In the genomic region with DNA sequence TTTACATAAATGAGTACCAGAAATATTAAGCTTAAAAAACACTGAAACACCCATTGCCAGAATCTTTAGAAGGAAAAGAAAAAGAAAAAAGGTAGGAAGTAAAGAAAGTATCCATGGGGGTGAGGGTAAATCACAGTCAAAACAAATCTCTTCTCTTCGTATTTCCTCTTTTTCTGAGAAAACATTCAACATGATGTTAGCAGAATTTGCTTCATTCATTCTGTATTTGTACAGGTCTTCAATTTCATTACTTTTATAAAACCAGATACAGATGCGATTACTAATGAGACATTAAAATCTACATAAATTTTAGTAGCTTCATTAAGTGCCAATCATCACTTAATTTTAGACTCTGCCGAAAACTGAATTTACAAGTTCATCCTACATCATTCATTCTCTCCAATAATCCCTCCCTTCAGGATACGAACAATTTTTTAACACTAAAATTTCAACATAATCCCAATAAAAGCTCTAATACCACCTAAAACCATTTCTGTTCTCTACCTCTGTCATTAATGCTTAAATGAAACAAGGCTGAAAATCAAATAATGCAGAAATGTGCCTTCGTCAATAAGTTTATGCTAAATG, we compare ENCODE assay signal across 8 cellular contexts. TPM values are rescaled to one million over a fixed set of nuclear protein-coding genes. Genes with fewer than 3 reads are reported as not detected.
DNase-seq lines count a peak whose midpoint lies in the region; ATAC-seq, FAIRE-seq and TF ChIP-seq lines count a peak whose summit lies in the region.

No MANE protein-coding gene starts in this region.

- POLR2A ChIA-PET in endothelial cell of umbilical vein (lab: Charles Lee), result no interaction called here

- no peaks in the 10 kb centered on the region for H3K27me3 Mint-ChIP-seq in T-helper 2 cell treated with Interferon-gamma antibody and Interleukin-4, amounts not matched to agents 5 μg/mL and 100 μg/mL, for 36 hours (ENCODE audit: low read depth)

- no peak for TF ChIP-seq POLR2A in endothelial cell of umbilical vein (IDR thresholded peaks at IDR 0.05; ENCODE audit: low read depth, low read length)

- peak overlapping the region; percentile 99 for H3K4me2 ChIP-seq in OCI-LY1 (ENCODE audit: low read length)
- peak overlapping the region; percentile 95 for H3K4me2 ChIP-seq in endothelial cell of umbilical vein (ENCODE audit: insufficient read depth, low read length)

- H3K9me1 ChIP-seq in endothelial cell of umbilical vein (replicated peaks; ENCODE audit: control insufficient read depth, extremely low read depth, insufficient read depth, low read length), result no peaks in the 10 kb centered on the region

- no peaks in the 10 kb centered on the region for H3K9me3 Mint-ChIP-seq in T-helper 2 cell treated with Interferon-gamma antibody and Interleukin-4, amounts not matched to agents 5 μg/mL and 100 μg/mL, for 36 hours
- H3K9me3 Mint-ChIP-seq in stimulated activated effector memory CD8-positive, alpha-beta T cell treated with anti-CD3 and anti-CD28 coated beads, Interleukin-12 subunit alpha, Interleukin-12 subunit beta, amount 100 ng/mL, for 72 hours, result no peaks in the 10 kb centered on the region

- H3K4me3 ChIP-seq in OCI-LY1 (ENCODE audit: low read depth, low read length, poor library complexity, severe bottlenecking) (peak overlapping the region; percentile 83), endothelial cell of umbilical vein (replicated peaks in 1 of 3; ENCODE audit: insufficient read depth in 1 of 3, low read depth in 1 of 3, low read length in 3 of 3) (peak overlapping the region in 1 of 3 experiments; percentile 33)

- no peaks in the 10 kb centered on the region for H3F3A ChIP-seq in OCI-LY1 (ENCODE audit: insufficient read depth, low read length)

- peaks cover 63% of the 10 kb centered on the region for H3K4me1 Mint-ChIP-seq in T-helper 2 cell treated with Interferon-gamma antibody and Interleukin-4, amounts not matched to agents 5 μg/mL and 100 μg/mL, for 36 hours (ENCODE audit: low read depth)
- H3K4me1 Mint-ChIP-seq in stimulated activated effector memory CD8-positive, alpha-beta T cell treated with anti-CD3 and anti-CD28 coated beads, Interleukin-12 subunit alpha, Interleukin-12 subunit beta, amount 100 ng/mL, for 72 hours, result peaks cover 55% of the 10 kb centered on the region

- DNase-seq in T-helper 2 cell treated with Interferon-gamma antibody and Interleukin-4, amounts not matched to agents 5 μg/mL and 100 μg/mL, for 36 hours (ENCODE audit: low spot score), result no peak
- DNase-seq in T-helper 2 cell (no peak), endothelial cell of umbilical vein (ENCODE audit: low read depth, low spot score) (peak; percentile 13), NCI-H146 treated with DMSO at 0.1 percent for 48 hours (lab: John Stamatoyannopoulos, UW; ENCODE audit: unreplicated experiment) (no peak), NCI-H774 (lab: John Stamatoyannopoulos, UW) (no peak)
- DNase-seq in stimulated activated effector memory CD8-positive, alpha-beta T cell treated with anti-CD3 and anti-CD28 coated beads, Interleukin-12 subunit alpha, Interleukin-12 subunit beta, amount 100 ng/mL, for 72 hours (ENCODE audit: low spot score in 2 of 2), result no peak

- FAIRE-seq in endothelial cell of umbilical vein (lab: Jason Lieb, UNC), result no peak

- peaks cover 100% of the 10 kb centered on the region for H3K79me2 ChIP-seq in OCI-LY1 (ENCODE audit: insufficient read depth, low read length)
- peaks cover 92% of the 10 kb centered on the region for H3K79me2 ChIP-seq in endothelial cell of umbilical vein (ENCODE audit: control insufficient read depth, insufficient read depth, low read length)

- H2AFZ ChIP-seq in OCI-LY1 (ENCODE audit: low read length), result no peak overlapping the region
- no peak overlapping the region for H2AFZ ChIP-seq in endothelial cell of umbilical vein (ENCODE audit: low read depth, low read length)

- H3K9me2 ChIP-seq in OCI-LY1 (ENCODE audit: low read depth, low read length), result no peaks in the 10 kb centered on the region

- H3K27ac Mint-ChIP-seq in T-helper 2 cell treated with Interferon-gamma antibody and Interleukin-4, amounts not matched to agents 5 μg/mL and 100 μg/mL, for 36 hours, result no peak overlapping the region
- no peak overlapping the region for H3K27ac Mint-ChIP-seq in stimulated activated effector memory CD8-positive, alpha-beta T cell treated with anti-CD3 and anti-CD28 coated beads, Interleukin-12 subunit alpha, Interleukin-12 subunit beta, amount 100 ng/mL, for 72 hours

- ATAC-seq in stimulated activated effector memory CD8-positive, alpha-beta T cell treated with anti-CD3 and anti-CD28 coated beads, Interleukin-12 subunit alpha, Interleukin-12 subunit beta, amount 100 ng/mL, for 72 hours, result no peak
- ATAC-seq in GM21786 (IDR thresholded peaks at IDR 0.05; ENCODE audit: unreplicated experiment), result no peak

- H3K4me3 Mint-ChIP-seq in T-helper 2 cell treated with Interferon-gamma antibody and Interleukin-4, amounts not matched to agents 5 μg/mL and 100 μg/mL, for 36 hours, result peak overlapping the region; percentile 71
- H3K4me3 Mint-ChIP-seq in stimulated activated effector memory CD8-positive, alpha-beta T cell treated with anti-CD3 and anti-CD28 coated beads, Interleukin-12 subunit alpha, Interleukin-12 subunit beta, amount 100 ng/mL, for 72 hours, result peak overlapping the region; percentile 83

- H3K4me1 ChIP-seq in OCI-LY1 (ENCODE audit: insufficient read depth, low read length, severe bottlenecking) (peaks cover 75% of the 10 kb centered on the region), endothelial cell of umbilical vein (ENCODE audit: control insufficient read depth, extremely low read depth, insufficient read depth, low read length) (peaks cover 53% of the 10 kb centered on the region)

- TF ChIP-seq CTCF in OCI-LY1 (IDR thresholded peaks at IDR 0.05; ENCODE audit: low read length) (no peak), endothelial cell of umbilical vein (IDR thresholded peaks at IDR 0.05; ENCODE audit: extremely low read depth in 1 of 2, insufficient read depth in 1 of 2, low read depth in 1 of 2, low read length in 2 of 2) (no peak)

- dilution Hi-C loops in endothelial cell of umbilical vein (cut with MboI; ENCODE audit: extremely low pct_ligation_motif_present, low sequenced_read_pairs), result loop anchor here (25.0 kb wide), 1 partner anchor 184 kb away; no protein-coding TSS in a partner anchor

- H3K36me3 ChIP-seq in OCI-LY1 (ENCODE audit: insufficient read depth, low read length) (peaks cover 78% of the 10 kb centered on the region), endothelial cell of umbilical vein (ENCODE audit: control insufficient read depth in 2 of 2, extremely low read depth in 1 of 2, insufficient read depth in 2 of 2, low read length in 2 of 2) (no peaks in the 10 kb centered on the region)

- peak overlapping the region; percentile 50 for H3K27ac ChIP-seq in OCI-LY1 (ENCODE audit: low read depth, low read length, poor library complexity, severe bottlenecking)
- no peak overlapping the region for H3K27ac ChIP-seq in endothelial cell of umbilical vein (ENCODE audit: insufficient read depth, low read depth, low read length)

- BruUV-seq in endothelial cell of umbilical vein (replicated peaks; lab: Mats Ljungman, UMichigan), result no TSS peak

- H3K36me3 Mint-ChIP-seq in T-helper 2 cell treated with Interferon-gamma antibody and Interleukin-4, amounts not matched to agents 5 μg/mL and 100 μg/mL, for 36 hours (ENCODE audit: low read depth), result peaks cover 47% of the 10 kb centered on the region
- H3K36me3 Mint-ChIP-seq in stimulated activated effector memory CD8-positive, alpha-beta T cell treated with anti-CD3 and anti-CD28 coated beads, Interleukin-12 subunit alpha, Interleukin-12 subunit beta, amount 100 ng/mL, for 72 hours, result peaks cover 71% of the 10 kb centered on the region

- H3K9ac ChIP-seq in OCI-LY1 (ENCODE audit: low read length) (peak overlapping the region; percentile 91), endothelial cell of umbilical vein (replicated peaks; ENCODE audit: extremely low read depth, insufficient read depth, low read length) (no peak overlapping the region)

- H3K27me3 ChIP-seq in OCI-LY1 (ENCODE audit: insufficient read depth, low read length) (no peaks in the 10 kb centered on the region), endothelial cell of umbilical vein (ENCODE audit: control insufficient read depth in 2 of 2, insufficient read depth in 2 of 2, low read length in 2 of 2) (no peaks in the 10 kb centered on the region)

- H4K20me1 ChIP-seq in OCI-LY1 (ENCODE audit: insufficient read depth, low read length) (no peaks in the 10 kb centered on the region), endothelial cell of umbilical vein (replicated peaks; ENCODE audit: control insufficient read depth, extremely low read depth, insufficient read depth, low read length) (peaks cover 2% of the 10 kb centered on the region)

- CTCF ChIA-PET in endothelial cell of umbilical vein (lab: Charles Lee), result interaction anchor here (1.0 to 1.7 kb wide), 4 partner anchors 60 to 471 kb away, joined by 3 to 5 read pairs (median 4); no protein-coding TSS in a partner anchor

- intact Hi-C loops in endothelial cell of umbilical vein (cut with micrococcal nuclease), result no loop called here

- H3K9me3 ChIP-seq in OCI-LY1 (ENCODE audit: low read length) (no peaks in the 10 kb centered on the region), endothelial cell of umbilical vein (replicated peaks; ENCODE audit: control insufficient read depth, insufficient read depth, low read length) (no peaks in the 10 kb centered on the region)

TF ChIP-seq in endothelial cell of umbilical vein, 7 proteins besides CTCF, POLR2A, EP300 and RAD21 (continues in another document):
- TF ChIP-seq MYC (IDR thresholded peaks at IDR 0.05; ENCODE audit: low read depth, low read length) (no peak), JUN (IDR thresholded peaks at IDR 0.05; ENCODE audit: borderline replicate concordance, insufficient read depth, insufficient read length, low read depth) (no peak), EZH2 (IDR thresholded peaks at IDR 0.05; ENCODE audit: borderline replicate concordance, low read depth, low read length, severe bottlenecking) (no peak), FOS (IDR thresholded peaks at IDR 0.05; ENCODE audit: borderline replicate concordance, insufficient read depth, low read length) (no peak), GATA2 (IDR thresholded peaks at IDR 0.05; ENCODE audit: insufficient read depth, insufficient read length, low read depth, low read length) (no peak)
- TF ChIP-seq, protein P1, sequence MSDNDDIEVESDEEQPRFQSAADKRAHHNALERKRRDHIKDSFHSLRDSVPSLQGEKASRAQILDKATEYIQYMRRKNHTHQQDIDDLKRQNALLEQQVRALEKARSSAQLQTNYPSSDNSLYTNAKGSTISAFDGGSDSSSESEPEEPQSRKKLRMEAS (IDR thresholded peaks at IDR 0.05; ENCODE audit: insufficient read depth, insufficient read length), result no peak

RNA-seq across cellular contexts. Expression of a gene that starts 7.0 kb away (rescaled TPM):
- total RNA-seq in endothelial cell of umbilical vein, result 17.0 and 21.2 TPM in 2 replicates
- polyA plus RNA-seq in endothelial cell of umbilical vein, result 3.0 and 4.1 TPM in 2 replicates
- 5.4 and 5.5 TPM in 2 replicates for polyA plus RNA-seq in endothelial cell of umbilical vein (2011; cell fraction: cytosol; rRNA removed)
- 6.4 and 8.2 TPM in 2 replicates for polyA plus RNA-seq in endothelial cell of umbilical vein (2011; cell fraction: nucleus; rRNA removed)
- 11.5 and 15.6 TPM in 2 replicates for polyA plus RNA-seq in endothelial cell of umbilical vein (2012)
- 12.0 and 13.3 TPM in 2 replicates for polyA minus RNA-seq in endothelial cell of umbilical vein
- polyA minus RNA-seq in endothelial cell of umbilical vein (2011; cell fraction: cytosol; rRNA and poly(A)+ RNA removed), result 50.7 TPM
- polyA minus RNA-seq in endothelial cell of umbilical vein (2011; cell fraction: nucleus; rRNA and poly(A)+ RNA removed), result 20.7 and 29.0 TPM in 2 replicates
